In the genomic region with DNA sequence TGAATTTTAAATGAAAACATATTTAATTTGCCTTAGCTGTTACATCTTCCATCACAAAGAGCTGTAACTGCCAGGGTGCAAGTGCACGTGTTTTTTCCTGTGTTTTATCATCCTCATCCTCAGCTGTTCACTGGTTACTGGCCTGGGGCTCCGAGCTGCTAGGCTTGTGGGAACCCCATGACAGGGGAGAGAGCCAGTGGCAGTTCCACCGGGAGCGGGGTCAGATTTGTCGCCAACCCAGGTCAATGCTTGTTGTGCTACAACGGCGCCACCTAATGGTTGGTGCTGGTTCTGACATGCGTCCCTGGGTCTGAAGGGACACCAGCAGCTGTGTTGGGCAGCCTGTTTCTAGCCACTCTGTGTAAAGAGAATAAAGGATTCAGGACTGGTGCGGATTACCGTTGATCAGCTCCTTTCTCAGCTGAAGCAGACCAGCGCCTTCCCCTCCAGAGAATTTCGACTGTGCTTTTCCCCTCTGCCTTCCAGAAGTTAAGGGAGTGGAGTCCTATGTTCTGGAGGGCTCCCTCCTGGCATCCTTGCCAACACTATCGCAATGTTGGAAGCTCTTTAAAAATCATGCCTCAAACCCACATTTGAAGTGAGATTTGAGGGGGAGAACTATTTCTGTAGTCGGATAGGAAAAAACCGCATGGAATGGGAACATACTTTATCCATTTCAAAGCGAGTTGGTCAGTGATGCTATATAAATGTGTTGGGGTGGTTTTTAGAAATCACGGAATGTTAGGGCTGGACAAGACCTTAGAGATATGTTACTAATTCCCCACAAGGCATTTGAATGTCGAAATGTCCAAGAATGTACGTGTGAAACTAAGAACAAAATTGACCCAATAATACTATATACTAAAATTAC, we compare ENCODE assay signal across 1 cellular context.
TF ChIP-seq lines count a peak whose summit lies in the region.

No MANE protein-coding gene starts in this region.

TF ChIP-seq in GM12878, 131 proteins besides CTCF, POLR2A, EP300 and RAD21 (continued from another document and continues in another):
- TF ChIP-seq, protein P1, sequence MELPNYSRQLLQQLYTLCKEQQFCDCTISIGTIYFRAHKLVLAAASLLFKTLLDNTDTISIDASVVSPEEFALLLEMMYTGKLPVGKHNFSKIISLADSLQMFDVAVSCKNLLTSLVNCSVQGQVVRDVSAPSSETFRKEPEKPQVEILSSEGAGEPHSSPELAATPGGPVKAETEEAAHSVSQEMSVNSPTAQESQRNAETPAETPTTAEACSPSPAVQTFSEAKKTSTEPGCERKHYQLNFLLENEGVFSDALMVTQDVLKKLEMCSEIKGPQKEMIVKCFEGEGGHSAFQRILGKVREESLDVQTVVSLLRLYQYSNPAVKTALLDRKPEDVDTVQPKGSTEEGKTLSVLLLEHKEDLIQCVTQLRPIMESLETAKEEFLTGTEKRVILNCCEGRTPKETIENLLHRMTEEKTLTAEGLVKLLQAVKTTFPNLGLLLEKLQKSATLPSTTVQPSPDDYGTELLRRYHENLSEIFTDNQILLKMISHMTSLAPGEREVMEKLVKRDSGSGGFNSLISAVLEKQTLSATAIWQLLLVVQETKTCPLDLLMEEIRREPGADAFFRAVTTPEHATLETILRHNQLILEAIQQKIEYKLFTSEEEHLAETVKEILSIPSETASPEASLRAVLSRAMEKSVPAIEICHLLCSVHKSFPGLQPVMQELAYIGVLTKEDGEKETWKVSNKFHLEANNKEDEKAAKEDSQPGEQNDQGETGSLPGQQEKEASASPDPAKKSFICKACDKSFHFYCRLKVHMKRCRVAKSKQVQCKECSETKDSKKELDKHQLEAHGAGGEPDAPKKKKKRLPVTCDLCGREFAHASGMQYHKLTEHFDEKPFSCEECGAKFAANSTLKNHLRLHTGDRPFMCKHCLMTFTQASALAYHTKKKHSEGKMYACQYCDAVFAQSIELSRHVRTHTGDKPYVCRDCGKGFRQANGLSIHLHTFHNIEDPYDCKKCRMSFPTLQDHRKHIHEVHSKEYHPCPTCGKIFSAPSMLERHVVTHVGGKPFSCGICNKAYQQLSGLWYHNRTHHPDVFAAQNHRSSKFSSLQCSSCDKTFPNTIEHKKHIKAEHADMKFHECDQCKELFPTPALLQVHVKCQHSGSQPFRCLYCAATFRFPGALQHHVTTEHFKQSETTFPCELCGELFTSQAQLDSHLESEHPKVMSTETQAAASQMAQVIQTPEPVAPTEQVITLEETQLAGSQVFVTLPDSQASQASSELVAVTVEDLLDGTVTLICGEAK (IDR thresholded peaks at IDR 0.05; ENCODE audit: borderline replicate concordance) = no peak
- TF ChIP-seq ZSCAN29 (IDR thresholded peaks at IDR 0.05) = no peak
- no peak for TF ChIP-seq KLF5 (IDR thresholded peaks at IDR 0.05; ENCODE audit: partially characterized antibody)
- TF ChIP-seq, protein P2, sequence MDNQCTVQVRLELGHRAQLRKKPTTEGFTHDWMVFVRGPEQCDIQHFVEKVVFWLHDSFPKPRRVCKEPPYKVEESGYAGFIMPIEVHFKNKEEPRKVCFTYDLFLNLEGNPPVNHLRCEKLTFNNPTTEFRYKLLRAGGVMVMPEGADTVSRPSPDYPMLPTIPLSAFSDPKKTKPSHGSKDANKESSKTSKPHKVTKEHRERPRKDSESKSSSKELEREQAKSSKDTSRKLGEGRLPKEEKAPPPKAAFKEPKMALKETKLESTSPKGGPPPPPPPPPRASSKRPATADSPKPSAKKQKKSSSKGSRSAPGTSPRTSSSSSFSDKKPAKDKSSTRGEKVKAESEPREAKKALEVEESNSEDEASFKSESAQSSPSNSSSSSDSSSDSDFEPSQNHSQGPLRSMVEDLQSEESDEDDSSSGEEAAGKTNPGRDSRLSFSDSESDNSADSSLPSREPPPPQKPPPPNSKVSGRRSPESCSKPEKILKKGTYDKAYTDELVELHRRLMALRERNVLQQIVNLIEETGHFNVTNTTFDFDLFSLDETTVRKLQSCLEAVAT (IDR thresholded peaks at IDR 0.05) = peak; percentile 59
- peak; percentile 66; the same call in 1 of the 3 replicates for TF ChIP-seq POU2F2 (IDR thresholded peaks at IDR 0.05; ENCODE audit: borderline replicate concordance, low read depth, low read length)
- TF ChIP-seq RBBP5 (conservative IDR thresholded peaks at IDR 0.05) = no peak
- TF ChIP-seq MYB (IDR thresholded peaks at IDR 0.05; ENCODE audit: borderline replicate concordance, low read depth, low read length) = no peak
- no peak for TF ChIP-seq ZNF24 (IDR thresholded peaks at IDR 0.05)
- no peak for TF ChIP-seq CHD2 (IDR thresholded peaks at IDR 0.05; ENCODE audit: borderline replicate concordance, low read depth, low read length)
- TF ChIP-seq, protein P3, sequence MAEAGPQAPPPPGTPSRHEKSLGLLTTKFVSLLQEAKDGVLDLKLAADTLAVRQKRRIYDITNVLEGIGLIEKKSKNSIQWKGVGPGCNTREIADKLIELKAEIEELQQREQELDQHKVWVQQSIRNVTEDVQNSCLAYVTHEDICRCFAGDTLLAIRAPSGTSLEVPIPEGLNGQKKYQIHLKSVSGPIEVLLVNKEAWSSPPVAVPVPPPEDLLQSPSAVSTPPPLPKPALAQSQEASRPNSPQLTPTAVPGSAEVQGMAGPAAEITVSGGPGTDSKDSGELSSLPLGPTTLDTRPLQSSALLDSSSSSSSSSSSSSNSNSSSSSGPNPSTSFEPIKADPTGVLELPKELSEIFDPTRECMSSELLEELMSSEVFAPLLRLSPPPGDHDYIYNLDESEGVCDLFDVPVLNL (IDR thresholded peaks at IDR 0.05; ENCODE audit: low read depth, low read length) = no peak
- no peak for TF ChIP-seq GATAD2B (conservative IDR thresholded peaks at IDR 0.05; ENCODE audit: low read depth)
- TF ChIP-seq, protein P4, sequence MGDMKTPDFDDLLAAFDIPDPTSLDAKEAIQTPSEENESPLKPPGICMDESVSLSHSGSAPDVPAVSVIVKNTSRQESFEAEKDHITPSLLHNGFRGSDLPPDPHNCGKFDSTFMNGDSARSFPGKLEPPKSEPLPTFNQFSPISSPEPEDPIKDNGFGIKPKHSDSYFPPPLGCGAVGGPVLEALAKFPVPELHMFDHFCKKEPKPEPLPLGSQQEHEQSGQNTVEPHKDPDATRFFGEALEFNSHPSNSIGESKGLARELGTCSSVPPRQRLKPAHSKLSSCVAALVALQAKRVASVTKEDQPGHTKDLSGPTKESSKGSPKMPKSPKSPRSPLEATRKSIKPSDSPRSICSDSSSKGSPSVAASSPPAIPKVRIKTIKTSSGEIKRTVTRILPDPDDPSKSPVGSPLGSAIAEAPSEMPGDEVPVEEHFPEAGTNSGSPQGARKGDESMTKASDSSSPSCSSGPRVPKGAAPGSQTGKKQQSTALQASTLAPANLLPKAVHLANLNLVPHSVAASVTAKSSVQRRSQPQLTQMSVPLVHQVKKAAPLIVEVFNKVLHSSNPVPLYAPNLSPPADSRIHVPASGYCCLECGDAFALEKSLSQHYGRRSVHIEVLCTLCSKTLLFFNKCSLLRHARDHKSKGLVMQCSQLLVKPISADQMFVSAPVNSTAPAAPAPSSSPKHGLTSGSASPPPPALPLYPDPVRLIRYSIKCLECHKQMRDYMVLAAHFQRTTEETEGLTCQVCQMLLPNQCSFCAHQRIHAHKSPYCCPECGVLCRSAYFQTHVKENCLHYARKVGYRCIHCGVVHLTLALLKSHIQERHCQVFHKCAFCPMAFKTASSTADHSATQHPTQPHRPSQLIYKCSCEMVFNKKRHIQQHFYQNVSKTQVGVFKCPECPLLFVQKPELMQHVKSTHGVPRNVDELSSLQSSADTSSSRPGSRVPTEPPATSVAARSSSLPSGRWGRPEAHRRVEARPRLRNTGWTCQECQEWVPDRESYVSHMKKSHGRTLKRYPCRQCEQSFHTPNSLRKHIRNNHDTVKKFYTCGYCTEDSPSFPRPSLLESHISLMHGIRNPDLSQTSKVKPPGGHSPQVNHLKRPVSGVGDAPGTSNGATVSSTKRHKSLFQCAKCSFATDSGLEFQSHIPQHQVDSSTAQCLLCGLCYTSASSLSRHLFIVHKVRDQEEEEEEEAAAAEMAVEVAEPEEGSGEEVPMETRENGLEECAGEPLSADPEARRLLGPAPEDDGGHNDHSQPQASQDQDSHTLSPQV (IDR thresholded peaks at IDR 0.05) = no peak
- TF ChIP-seq CBFB (IDR thresholded peaks at IDR 0.05; ENCODE audit: low read depth) = no peak
- TF ChIP-seq ZNF274 (IDR thresholded peaks at IDR 0.05; ENCODE audit: insufficient read depth, insufficient read length) = no peak
- no peak for TF ChIP-seq ZNF622 (IDR thresholded peaks at IDR 0.05)
- no peak for TF ChIP-seq WRNIP1 (IDR thresholded peaks at IDR 0.05; ENCODE audit: borderline replicate concordance, low read depth, low read length)
- no peak for TF ChIP-seq ETV6 (conservative IDR thresholded peaks at IDR 0.05 in 1 of 2, IDR thresholded peaks at IDR 0.05 in 1 of 2; ENCODE audit: borderline replicate concordance in 1 of 2, low read depth in 1 of 2)
- no peak for TF ChIP-seq PAX8 (IDR thresholded peaks at IDR 0.05)
- TF ChIP-seq SPI1 (IDR thresholded peaks at IDR 0.05; ENCODE audit: borderline replicate concordance, insufficient read depth, low read depth, low read length) = no peak
- peak; percentile 62 for TF ChIP-seq IKZF1 (conservative IDR thresholded peaks at IDR 0.05)
- TF ChIP-seq FOXK2 (IDR thresholded peaks at IDR 0.05) = no peak
- TF ChIP-seq, protein P5, sequence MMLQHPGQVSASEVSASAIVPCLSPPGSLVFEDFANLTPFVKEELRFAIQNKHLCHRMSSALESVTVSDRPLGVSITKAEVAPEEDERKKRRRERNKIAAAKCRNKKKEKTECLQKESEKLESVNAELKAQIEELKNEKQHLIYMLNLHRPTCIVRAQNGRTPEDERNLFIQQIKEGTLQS (IDR thresholded peaks at IDR 0.05; ENCODE audit: borderline replicate concordance, extremely low read depth, low read depth, low read length) = no peak
- TF ChIP-seq SREBF1 (IDR thresholded peaks at IDR 0.05; ENCODE audit: low read length) = no peak
- TF ChIP-seq TCF12 (IDR thresholded peaks at IDR 0.05; ENCODE audit: low read depth, low read length) = 0 out of 2 replicates have a peak, but pooled peaks have one; percentile 22
- TF ChIP-seq HCFC1 (IDR thresholded peaks at IDR 0.05; ENCODE audit: low read length) = no peak
- TF ChIP-seq, protein P6, sequence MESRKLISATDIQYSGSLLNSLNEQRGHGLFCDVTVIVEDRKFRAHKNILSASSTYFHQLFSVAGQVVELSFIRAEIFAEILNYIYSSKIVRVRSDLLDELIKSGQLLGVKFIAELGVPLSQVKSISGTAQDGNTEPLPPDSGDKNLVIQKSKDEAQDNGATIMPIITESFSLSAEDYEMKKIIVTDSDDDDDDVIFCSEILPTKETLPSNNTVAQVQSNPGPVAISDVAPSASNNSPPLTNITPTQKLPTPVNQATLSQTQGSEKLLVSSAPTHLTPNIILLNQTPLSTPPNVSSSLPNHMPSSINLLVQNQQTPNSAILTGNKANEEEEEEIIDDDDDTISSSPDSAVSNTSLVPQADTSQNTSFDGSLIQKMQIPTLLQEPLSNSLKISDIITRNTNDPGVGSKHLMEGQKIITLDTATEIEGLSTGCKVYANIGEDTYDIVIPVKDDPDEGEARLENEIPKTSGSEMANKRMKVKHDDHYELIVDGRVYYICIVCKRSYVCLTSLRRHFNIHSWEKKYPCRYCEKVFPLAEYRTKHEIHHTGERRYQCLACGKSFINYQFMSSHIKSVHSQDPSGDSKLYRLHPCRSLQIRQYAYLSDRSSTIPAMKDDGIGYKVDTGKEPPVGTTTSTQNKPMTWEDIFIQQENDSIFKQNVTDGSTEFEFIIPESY (IDR thresholded peaks at IDR 0.05) = no peak
- TF ChIP-seq EED (IDR thresholded peaks at IDR 0.05; ENCODE audit: low read depth) = peak; percentile 67
- TF ChIP-seq, protein P7, sequence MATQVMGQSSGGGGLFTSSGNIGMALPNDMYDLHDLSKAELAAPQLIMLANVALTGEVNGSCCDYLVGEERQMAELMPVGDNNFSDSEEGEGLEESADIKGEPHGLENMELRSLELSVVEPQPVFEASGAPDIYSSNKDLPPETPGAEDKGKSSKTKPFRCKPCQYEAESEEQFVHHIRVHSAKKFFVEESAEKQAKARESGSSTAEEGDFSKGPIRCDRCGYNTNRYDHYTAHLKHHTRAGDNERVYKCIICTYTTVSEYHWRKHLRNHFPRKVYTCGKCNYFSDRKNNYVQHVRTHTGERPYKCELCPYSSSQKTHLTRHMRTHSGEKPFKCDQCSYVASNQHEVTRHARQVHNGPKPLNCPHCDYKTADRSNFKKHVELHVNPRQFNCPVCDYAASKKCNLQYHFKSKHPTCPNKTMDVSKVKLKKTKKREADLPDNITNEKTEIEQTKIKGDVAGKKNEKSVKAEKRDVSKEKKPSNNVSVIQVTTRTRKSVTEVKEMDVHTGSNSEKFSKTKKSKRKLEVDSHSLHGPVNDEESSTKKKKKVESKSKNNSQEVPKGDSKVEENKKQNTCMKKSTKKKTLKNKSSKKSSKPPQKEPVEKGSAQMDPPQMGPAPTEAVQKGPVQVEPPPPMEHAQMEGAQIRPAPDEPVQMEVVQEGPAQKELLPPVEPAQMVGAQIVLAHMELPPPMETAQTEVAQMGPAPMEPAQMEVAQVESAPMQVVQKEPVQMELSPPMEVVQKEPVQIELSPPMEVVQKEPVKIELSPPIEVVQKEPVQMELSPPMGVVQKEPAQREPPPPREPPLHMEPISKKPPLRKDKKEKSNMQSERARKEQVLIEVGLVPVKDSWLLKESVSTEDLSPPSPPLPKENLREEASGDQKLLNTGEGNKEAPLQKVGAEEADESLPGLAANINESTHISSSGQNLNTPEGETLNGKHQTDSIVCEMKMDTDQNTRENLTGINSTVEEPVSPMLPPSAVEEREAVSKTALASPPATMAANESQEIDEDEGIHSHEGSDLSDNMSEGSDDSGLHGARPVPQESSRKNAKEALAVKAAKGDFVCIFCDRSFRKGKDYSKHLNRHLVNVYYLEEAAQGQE (IDR thresholded peaks at IDR 0.05; ENCODE audit: low read depth, low read length) = no peak
- no peak for TF ChIP-seq SMAD5 (IDR thresholded peaks at IDR 0.05; ENCODE audit: low read depth)
- no peak for TF ChIP-seq CBX5 (IDR thresholded peaks at IDR 0.05; ENCODE audit: low read depth)
- TF ChIP-seq SMARCA5 (IDR thresholded peaks at IDR 0.05) = peak; percentile 75
- peak; percentile 43; the same call in 1 of the 2 replicates for TF ChIP-seq MXI1 (IDR thresholded peaks at IDR 0.05; ENCODE audit: low read depth, low read length)
- TF ChIP-seq SUZ12 (IDR thresholded peaks at IDR 0.05; ENCODE audit: unreplicated experiment) = no peak
- peak; percentile 71; the same call in 1 of the 2 replicates for TF ChIP-seq FOXM1 (IDR thresholded peaks at IDR 0.05; ENCODE audit: low read depth, low read length)
- TF ChIP-seq ZBED1 (IDR thresholded peaks at IDR 0.05; ENCODE audit: borderline replicate concordance) = no peak
- TF ChIP-seq RCOR1 (conservative IDR thresholded peaks at IDR 0.05; ENCODE audit: low read depth, low read length) = 0 out of 2 replicates have a peak, but pooled peaks have one; percentile 31
- TF ChIP-seq, protein P8, sequence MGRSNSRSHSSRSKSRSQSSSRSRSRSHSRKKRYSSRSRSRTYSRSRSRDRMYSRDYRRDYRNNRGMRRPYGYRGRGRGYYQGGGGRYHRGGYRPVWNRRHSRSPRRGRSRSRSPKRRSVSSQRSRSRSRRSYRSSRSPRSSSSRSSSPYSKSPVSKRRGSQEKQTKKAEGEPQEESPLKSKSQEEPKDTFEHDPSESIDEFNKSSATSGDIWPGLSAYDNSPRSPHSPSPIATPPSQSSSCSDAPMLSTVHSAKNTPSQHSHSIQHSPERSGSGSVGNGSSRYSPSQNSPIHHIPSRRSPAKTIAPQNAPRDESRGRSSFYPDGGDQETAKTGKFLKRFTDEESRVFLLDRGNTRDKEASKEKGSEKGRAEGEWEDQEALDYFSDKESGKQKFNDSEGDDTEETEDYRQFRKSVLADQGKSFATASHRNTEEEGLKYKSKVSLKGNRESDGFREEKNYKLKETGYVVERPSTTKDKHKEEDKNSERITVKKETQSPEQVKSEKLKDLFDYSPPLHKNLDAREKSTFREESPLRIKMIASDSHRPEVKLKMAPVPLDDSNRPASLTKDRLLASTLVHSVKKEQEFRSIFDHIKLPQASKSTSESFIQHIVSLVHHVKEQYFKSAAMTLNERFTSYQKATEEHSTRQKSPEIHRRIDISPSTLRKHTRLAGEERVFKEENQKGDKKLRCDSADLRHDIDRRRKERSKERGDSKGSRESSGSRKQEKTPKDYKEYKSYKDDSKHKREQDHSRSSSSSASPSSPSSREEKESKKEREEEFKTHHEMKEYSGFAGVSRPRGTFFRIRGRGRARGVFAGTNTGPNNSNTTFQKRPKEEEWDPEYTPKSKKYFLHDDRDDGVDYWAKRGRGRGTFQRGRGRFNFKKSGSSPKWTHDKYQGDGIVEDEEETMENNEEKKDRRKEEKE (IDR thresholded peaks at IDR 0.05) = no peak
